Comparison of ENCODE assay signal across 23 cellular contexts in genomic region chr1:30851286-30851685, GRCh38.
"Had no signal": no experiment of that assay in that cellular context is flagged by ENCODE, and none has a peak within 500 bp of the region (broad histone marks: within the 10 kb centered on the region; RNA-seq: fewer than 3 reads in every experiment).

No MANE protein-coding gene starts in this region.

- DNase-seq: hippocampal formation; mesendoderm; naive B cell; natural killer cell; nephron progenitor cell; occipital lobe; stimulated activated CD4-positive, alpha-beta T cell treated with anti-CD3 and anti-CD28 coated beads, Interleukin-1b, Interleukin-23, amount 100 ng/mL, for 48 hours; stimulated activated CD4-positive, alpha-beta T cell treated with anti-CD3 and anti-CD28 coated beads, Interleukin-2, amount 100 ng/mL, for 48 hours; stimulated activated CD4-positive, alpha-beta T cell treated with anti-CD3 and anti-CD28 coated beads, Interleukin-4, amount 100 ng/mL, for 4 hours; stimulated activated CD8-positive, alpha-beta memory T cell treated with anti-CD3 and anti-CD28 coated beads, Interleukin-4, amount 100 ng/mL, for 48 hours; stimulated activated naive CD4-positive, alpha-beta T cell treated with Interleukin-2 at 50 U/mL for 16 hours; stimulated activated naive CD8-positive, alpha-beta T cell treated with anti-CD3 and anti-CD28 coated beads, Interleukin-15, amount 100 ng/mL, for 72 hours; trophoblast cell had no signal

- H3K27me3 ChIP-seq: testis, thyroid gland, uterus had no signal

- H3K4me1 ChIP-seq: parathyroid adenoma, psoas muscle, testis, uterus had no signal

- H3K4me3 ChIP-seq: lower lobe of right lung, neural progenitor cell, psoas muscle, spleen, testis, thyroid gland, uterus had no signal

- H3K27ac ChIP-seq: lower lobe of right lung, neural progenitor cell, neutrophil, parathyroid adenoma, psoas muscle, testis, uterus had no signal

- H3K36me3 ChIP-seq: lower lobe of right lung, neural progenitor cell, neutrophil, spleen, thyroid gland, uterus had no signal

- H3K9me3 ChIP-seq: lower lobe of right lung, neutrophil, psoas muscle, spleen, testis, thyroid gland, uterus had no signal

- ATAC-seq: natural killer cell; stimulated activated memory B cell treated with anti-CD40 and anti-IgM and Interleukin-4, amounts not matched to agents 10 μg/mL and 1 μg/mL and 100 μg/mL, for 72 hours; stimulated activated naive CD8-positive, alpha-beta T cell treated with anti-CD3 and anti-CD28 coated beads, Interleukin-15, amount 100 ng/mL, for 72 hours had no signal
